25 cellular contexts compared by ENCODE assay signal in genomic region chr6:53139841-53140413, GRCh38. TPM values are rescaled to one million over a fixed set of nuclear protein-coding genes. Genes with fewer than 3 reads are reported as not detected.
DNase-seq lines count a peak whose midpoint lies in the region; ATAC-seq and TF ChIP-seq lines count a peak whose summit lies in the region.
"Had no signal": no experiment of that assay in that cellular context is flagged by ENCODE, and none has a peak within 500 bp of the region (broad histone marks: within the 10 kb centered on the region; RNA-seq: fewer than 3 reads in every experiment).

No MANE protein-coding gene starts in this region.

- no peak overlapping the region for H2AFZ ChIP-seq in OCI-LY3 (ENCODE audit: low read depth, low read length)

- H3K4me3 ChIP-seq in OCI-LY3 (ENCODE audit: low read length) (no peak overlapping the region), gastroesophageal sphincter (no peak overlapping the region)
- H3K4me3 ChIP-seq: MG63, SJCRH30 had no signal

- ATAC-seq in gastroesophageal sphincter: no peak
- no peak for ATAC-seq in GM19328 (IDR thresholded peaks at IDR 0.05; ENCODE audit: unreplicated experiment)
- ATAC-seq in GM21619 (IDR thresholded peaks at IDR 0.05; ENCODE audit: unreplicated experiment): no peak
- ATAC-seq: Panc1 had no signal

- no peak for TF ChIP-seq POLR2A in gastroesophageal sphincter (IDR thresholded peaks at IDR 0.05)

- H3K27me3 ChIP-seq in OCI-LY3 (ENCODE audit: low read depth, low read length): peaks cover 11% of the 10 kb centered on the region
- H3K27me3 ChIP-seq in gastroesophageal sphincter: no peaks in the 10 kb centered on the region
- H3K27me3 ChIP-seq: MG63, SJCRH30 had no signal

- DNase-seq in SIG-M5 treated with dmso at 0.1 percent for 504 hours (lab: John Stamatoyannopoulos, UW; ENCODE audit: unreplicated experiment): peak; percentile 13
- no peak for DNase-seq in SIG-M5 (lab: John Stamatoyannopoulos, UW)
- DNase-seq in NCI-H446 treated with DMSO at 0.1 percent for 48 hours (lab: John Stamatoyannopoulos, UW): no peak
- DNase-seq: 8988T; C1 segment of cervical spinal cord; Calu3; CD8-positive, alpha-beta memory T cell; DMS153; MG63; NCI-H1105; NCI-H146; NCI-H2029; NCI-H226; NCI-H524; NCI-H774; NK-92 treated with Interleukin-12 subunit alpha and Interleukin-12 subunit beta, amount 100 ng/mL, for 24 hours; SJCRH30; T-helper 1 cell had no signal

- H3K36me3 ChIP-seq in OCI-LY3 (replicated peaks; ENCODE audit: low read depth, low read length) (no peaks in the 10 kb centered on the region), gastroesophageal sphincter (no peaks in the 10 kb centered on the region)
- H3K36me3 ChIP-seq: MG63, SJCRH30 had no signal

- no peak for TF ChIP-seq EP300 in gastroesophageal sphincter (IDR thresholded peaks at IDR 0.05)

- H3K79me2 ChIP-seq in OCI-LY3 (ENCODE audit: low read length): no peaks in the 10 kb centered on the region

- H4K20me1 ChIP-seq in OCI-LY3 (ENCODE audit: insufficient read depth, low read length): no peaks in the 10 kb centered on the region

- WGBS in gastroesophageal sphincter (ENCODE audit: low coverage in 1 of 2), 2 donors: 70 to 80% methylated on average over 4 of the region's 4 CpGs

- peak overlapping the region; percentile 52 for H3K4me2 ChIP-seq in OCI-LY3 (ENCODE audit: low read length)

- no peak overlapping the region for H3K9ac ChIP-seq in OCI-LY3 (ENCODE audit: low read length)

- H3K4me1 ChIP-seq in OCI-LY3 (ENCODE audit: low read length) (peaks cover 18% of the 10 kb centered on the region), gastroesophageal sphincter (peaks cover 0 to 51% (median 17%) of the 10 kb centered on the region in 3 donors)
- H3K4me1 ChIP-seq: SJCRH30 had no signal

- no peak for TF ChIP-seq CTCF in OCI-LY3 (IDR thresholded peaks at IDR 0.05; ENCODE audit: low read depth, low read length)
- TF ChIP-seq CTCF in gastroesophageal sphincter (IDR thresholded peaks at IDR 0.05): no peak

- H3K27ac ChIP-seq in OCI-LY3 (ENCODE audit: low read length) (no peak overlapping the region), gastroesophageal sphincter (peak overlapping the region; percentile 34 to 81 (median 78))
- H3K27ac ChIP-seq: SJCRH30 had no signal

- H3K9me3 ChIP-seq in OCI-LY3 (ENCODE audit: insufficient read depth, low read length) (no peaks in the 10 kb centered on the region), gastroesophageal sphincter (no peaks in the 10 kb centered on the region)
- H3K9me3 ChIP-seq: MG63, SJCRH30 had no signal

RNA-seq across cellular contexts. Expression of gene GCM1, which starts 8.7 kb away (rescaled TPM):
- not detected for total RNA-seq in gastroesophageal sphincter
- total RNA-seq: CD8-positive, alpha-beta memory T cell; H4; LHCN-M2; SJCRH30 had no signal
